12 cellular contexts compared by ENCODE assay signal in genomic region chr1:207054476-207054875, GRCh38. TPM values are rescaled to one million over a fixed set of nuclear protein-coding genes. Genes with fewer than 3 reads are reported as not detected.
DNase-seq lines count a peak whose midpoint lies in the region; ATAC-seq and TF ChIP-seq lines count a peak whose summit lies in the region.
"Had no signal": no experiment of that assay in that cellular context is flagged by ENCODE, and none has a peak within 500 bp of the region (broad histone marks: within the 10 kb centered on the region; RNA-seq: fewer than 3 reads in every experiment).

No MANE protein-coding gene starts in this region.

- CTCF ChIA-PET in PC-3 (lab: Charles Lee), result interaction anchor here (0.6 kb wide), 1 partner anchor 12 kb away, joined by 3 read pairs; no protein-coding TSS in a partner anchor

- peak; percentile 30 for DNase-seq in GM13977 (ENCODE audit: low spot score)
- DNase-seq in PC-3, result no peak
- DNase-seq in germinal center (ENCODE audit: low spot score), result peak; percentile 45
- no peak for DNase-seq in gastrocnemius medialis
- DNase-seq in GM10266 (ENCODE audit: extremely low spot score), result no peak
- DNase-seq in NCI-H774 (lab: John Stamatoyannopoulos, UW), result no peak
- no peak for DNase-seq in esophagus muscularis mucosa (ENCODE audit: extremely low spot score)
- DNase-seq: GM23248; NCI-H1105; stimulated activated CD4-positive, alpha-beta T cell treated with anti-CD3 and anti-CD28 coated beads, Interleukin-4, amount 100 ng/mL, for 24 hours; uterus had no signal

- no TSS peak for BruUV-seq in PC-3 (replicated peaks; lab: Mats Ljungman, UMichigan)

- no peak overlapping the region for H3K9ac ChIP-seq in PC-3 (ENCODE audit: low read length)
- H3K9ac ChIP-seq: GM23248 had no signal

- TF ChIP-seq CTCF in GM13977 (IDR thresholded peaks at IDR 0.05; ENCODE audit: extremely low read depth, insufficient read depth, missing control alignments) (no peak), PC-3 (conservative IDR thresholded peaks at IDR 0.05; ENCODE audit: low read depth, low read length) (no peak), gastrocnemius medialis (IDR thresholded peaks at IDR 0.05 in 4 of 5, conservative IDR thresholded peaks at IDR 0.05 in 1 of 5) (no peak), GM10266 (IDR thresholded peaks at IDR 0.05; ENCODE audit: control insufficient read depth, insufficient read depth, low read depth, missing control alignments) (no peak), esophagus muscularis mucosa (IDR thresholded peaks at IDR 0.05) (no peak)

- no peak overlapping the region for H2AFZ ChIP-seq in PC-3 (ENCODE audit: low read length)
- H2AFZ ChIP-seq: GM23248 had no signal

- POLR2A ChIA-PET in PC-3 (lab: Charles Lee; ENCODE audit: unreplicated experiment), result interaction anchor here (0.6 to 2.3 kb wide), 2 partner anchors 24 to 298 kb away, joined by 7 to 81 read pairs; partner anchors contain the start of gene C1orf116

- H3K27me3 ChIP-seq in PC-3 (ENCODE audit: low read length) (no peaks in the 10 kb centered on the region), gastrocnemius medialis (no peaks in the 10 kb centered on the region), esophagus muscularis mucosa (no peaks in the 10 kb centered on the region)
- H3K27me3 ChIP-seq: uterus had no signal

- peaks cover 6% of the 10 kb centered on the region for H4K20me1 ChIP-seq in PC-3 (ENCODE audit: low read length)

- H3K4me1 ChIP-seq in PC-3 (ENCODE audit: insufficient read depth, low read length) (peaks cover 42% of the 10 kb centered on the region), gastrocnemius medialis (peaks cover 40 to 58% of the 10 kb centered on the region in 2 donors), esophagus muscularis mucosa (peaks cover 19 to 28% (median 26%) of the 10 kb centered on the region in 4 donors)

- no peaks in the 10 kb centered on the region for H3K9me2 ChIP-seq in PC-3 (replicated peaks; ENCODE audit: low read length)

- H3K27ac ChIP-seq in PC-3 (ENCODE audit: low read length) (no peak overlapping the region), gastrocnemius medialis (peak overlapping the region; percentile 93 to 95 (median 94)), esophagus muscularis mucosa (replicated peaks in 1 of 4) (peak overlapping the region in 2 of 4 donors; percentile 93)
- H3K27ac ChIP-seq: GM23248, uterus had no signal

- H3K4me2 ChIP-seq in PC-3 (ENCODE audit: low read length), result peak overlapping the region; percentile 89

- peaks cover 53% of the 10 kb centered on the region for H3K79me2 ChIP-seq in PC-3 (ENCODE audit: low read length)

- H3K9me3 ChIP-seq in PC-3 (ENCODE audit: low read length) (no peaks in the 10 kb centered on the region), gastrocnemius medialis (no peaks in the 10 kb centered on the region), esophagus muscularis mucosa (no peaks in the 10 kb centered on the region)
- H3K9me3 ChIP-seq: uterus had no signal

- TF ChIP-seq POLR2A in gastrocnemius medialis (IDR thresholded peaks at IDR 0.05), result no peak
- TF ChIP-seq POLR2A in esophagus muscularis mucosa (IDR thresholded peaks at IDR 0.05; ENCODE audit: low read depth), result no peak

- WGBS in esophagus muscularis mucosa, result 65% methylated on average over 3 of the region's 3 CpGs

- H3K36me3 ChIP-seq in PC-3 (ENCODE audit: low read depth, low read length) (peaks cover 6% of the 10 kb centered on the region), gastrocnemius medialis (peaks cover 0 to 1% of the 10 kb centered on the region in 2 donors), esophagus muscularis mucosa (peaks cover 0 to 7% (median 0%) of the 10 kb centered on the region in 4 donors)
- H3K36me3 ChIP-seq: uterus had no signal

- intact Hi-C loops in PC-3 (cut with micrococcal nuclease), result loop anchor here (10.0 kb wide), 2 partner anchors 370 to 420 kb away; partner anchors contain the start of genes DYRK3 and MAPKAPK2
- intact Hi-C loops in gastrocnemius medialis (cut with DNase I; ENCODE audit: low total_unique reads), result loop anchor here (5.0 to 10.0 kb wide), 4 partner anchors 147 to 550 kb away; partner anchors contain the start of genes CD55 and RASSF5
- intact Hi-C loops in esophagus muscularis mucosa (cut with DNase I), result loop anchor here (10.0 kb wide), 1 partner anchor 910 kb away; no protein-coding TSS in a partner anchor

- H3K4me3 ChIP-seq in PC-3 (ENCODE audit: low read length) (peak overlapping the region; percentile 78; the same call in 1 of the 2 replicates), gastrocnemius medialis (peak overlapping the region in 3 of 4 donors; percentile 9 to 77 (median 74)), esophagus muscularis mucosa (no peak overlapping the region)
- H3K4me3 ChIP-seq: GM23248, uterus had no signal

- ATAC-seq in PC-3 (no peak), gastrocnemius medialis (no peak), GM21423 (IDR thresholded peaks at IDR 0.05; ENCODE audit: unreplicated experiment) (no peak)

- no peak for TF ChIP-seq EP300 in esophagus muscularis mucosa (IDR thresholded peaks at IDR 0.05)

- H3F3A ChIP-seq in PC-3 (ENCODE audit: low read length, unreplicated experiment), result peaks cover 14% of the 10 kb centered on the region

- in situ Hi-C loops in GM13977 (cut with MboI; ENCODE audit: low pct_unique_long_range_greater_than_20kb, low sequenced_read_pairs, unreplicated experiment), result no loop called here
- in situ Hi-C loops in gastrocnemius medialis (cut with MboI; ENCODE audit: low sequenced_read_pairs in 4 of 4), result loop anchor here in 2 of 4 donors (25.0 kb wide), 2 partner anchors 417 to 733 kb away; partner anchors contain the start of gene DYRK3 (in 1 of the 2)

RNA-seq across cellular contexts. Expression of gene PFKFB2, which starts 1.4 kb away (rescaled TPM):
- total RNA-seq in PC-3 (2014; rRNA removed) (37.5 and 48.6 TPM in 2 replicates), gastrocnemius medialis (10 to 100 TPM; 35.5 to 40.3 (median 37.6) TPM), esophagus muscularis mucosa (1 to 10 TPM; 3.7 to 5.3 (median 4.1) TPM)

RNA-seq across cellular contexts. Expression of gene YOD1, which starts 3.5 kb away (rescaled TPM):
- 54.0 and 63.9 TPM in 2 replicates for total RNA-seq in PC-3 (2014; rRNA removed)
- 1 to 10 TPM; 3.0 to 6.7 (median 6.2) TPM for total RNA-seq in gastrocnemius medialis
- 1 to 10 TPM; 6.3 to 8.5 (median 7.2) TPM for total RNA-seq in esophagus muscularis mucosa

RNA-seq across cellular contexts. Expression of gene C1orf116, which starts 21.9 kb away (rescaled TPM):
- total RNA-seq in PC-3 (2014; rRNA removed) (34.9 and 36.2 TPM in 2 replicates), gastrocnemius medialis (1 to 10 TPM in 1 of 4 donors, under 1 TPM in 3; 0.46 to 1.1 (median 0.65) TPM), esophagus muscularis mucosa (under 1 TPM; under 0.01 to 0.32 (median 0.17) TPM)
- total RNA-seq: GM23248 had no signal

RNA-seq across cellular contexts. Expression of gene C4BPB, which starts 34.2 kb away (rescaled TPM):
- total RNA-seq in PC-3 (2014; rRNA removed) (not detected in 2 replicates), gastrocnemius medialis (under 1 TPM in 2 of 4 donors, not detected in 2; 0.46 to 0.62 TPM), esophagus muscularis mucosa (1 to 10 TPM in 1 of 4 donors, under 1 TPM in 2, not detected in 1; 0.34 to 1.7 (median 0.50) TPM)
- total RNA-seq: GM23248, uterus had no signal

RNA-seq across cellular contexts. Expression of gene C4BPA, which starts 49.6 kb away (rescaled TPM):
- total RNA-seq in PC-3 (2014; rRNA removed) (not detected in 2 replicates), gastrocnemius medialis (1 to 10 TPM in 1 of 4 donors, under 1 TPM in 1, not detected in 2; 0.81 to 2.8 TPM), esophagus muscularis mucosa (under 1 TPM in 2 of 4 donors, not detected in 2; under 0.01 to 0.52 TPM)
- total RNA-seq: GM23248 had no signal

Comparison
In these comparisons a context has a peak if more than half of its experiments do, and no peak if none do; other contexts are left out.
1. DNase-seq: peak in GM13977 (single experiment) and germinal center (single experiment); none in PC-3 (single experiment), gastrocnemius medialis (0 of 2), GM10266 (single experiment), NCI-H774 (single experiment) and esophagus muscularis mucosa (single experiment).
2. H3K4me3 ChIP-seq: peak in PC-3 (single experiment) and gastrocnemius medialis (3 of 4); none in esophagus muscularis mucosa (0 of 4).
3. RNA of gene C1orf116, which starts 21.9 kb away (total RNA-seq): 34.9 to 36.2 TPM in PC-3; 0.46 to 1.1 TPM in gastrocnemius medialis and under 0.01 to 0.32 TPM in esophagus muscularis mucosa; every median in the first group is over 10 times any median in the second.